In the genomic region with DNA sequence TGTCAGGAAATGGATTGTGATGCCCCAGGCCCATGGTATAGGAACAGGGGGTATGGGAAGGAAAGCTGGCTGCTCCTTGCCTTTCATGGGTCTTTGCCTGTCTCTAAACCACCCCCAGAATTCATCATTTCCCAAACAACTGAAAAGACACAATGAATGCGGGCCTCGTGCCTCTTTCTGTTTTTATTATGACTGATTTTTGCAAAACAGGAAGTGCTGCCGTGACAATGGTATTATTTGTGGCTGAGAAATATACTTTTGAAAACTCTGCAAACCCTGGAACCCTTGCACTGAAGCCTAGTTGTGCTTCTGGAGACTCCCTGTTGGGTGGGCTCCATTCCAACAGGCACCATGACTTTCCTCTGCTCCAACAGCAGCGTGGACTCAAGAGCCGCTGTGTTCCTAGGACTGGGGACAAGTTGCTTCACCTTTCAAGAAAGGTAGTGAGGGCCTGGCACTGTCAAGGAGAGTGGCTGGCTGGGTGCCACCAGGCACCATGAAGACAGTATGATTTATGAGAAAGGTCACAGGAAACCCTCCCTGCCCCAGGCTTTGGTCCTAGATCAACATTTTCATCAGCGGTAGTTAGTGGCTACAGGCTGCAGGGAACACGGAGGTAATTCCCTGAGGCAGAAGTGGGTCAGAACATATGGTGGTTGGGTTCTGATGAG, we compare ENCODE assay signal across 9 cellular contexts. TPM values are rescaled to one million over a fixed set of nuclear protein-coding genes. Genes with fewer than 3 reads are reported as not detected.
DNase-seq lines count a peak whose midpoint lies in the region; ATAC-seq and TF ChIP-seq lines count a peak whose summit lies in the region.
"Had no signal": no experiment of that assay in that cellular context is flagged by ENCODE, and none has a peak within 500 bp of the region (broad histone marks: within the 10 kb centered on the region; RNA-seq: fewer than 3 reads in every experiment).

No MANE protein-coding gene starts in this region.

- no TSS peak for BruUV-seq in OCI-LY7 (replicated peaks; lab: Mats Ljungman, UMichigan)

- H3K4ac ChIP-seq in trophoblast cell (ENCODE audit: low read depth, low read length) = no peak overlapping the region

- H2BK12ac ChIP-seq in trophoblast cell (ENCODE audit: low read length) = no peak overlapping the region

- no peak overlapping the region for H3K14ac ChIP-seq in trophoblast cell (ENCODE audit: low read length)

- H3K4me2 ChIP-seq in OCI-LY7 (ENCODE audit: low read length) (no peak overlapping the region), trophoblast cell (ENCODE audit: low read length) (no peak overlapping the region)

- no peaks in the 10 kb centered on the region for H3K79me2 ChIP-seq in OCI-LY7 (ENCODE audit: insufficient read depth, low read depth, low read length)
- peaks cover 2% of the 10 kb centered on the region for H3K79me2 ChIP-seq in trophoblast cell (ENCODE audit: control insufficient read depth, insufficient read depth, low read length, poor library complexity)

- WGBS in trophoblast cell (ENCODE audit: extremely low coverage, insufficient coverage, insufficient read length) = no CpG with 5 or more reads among the region's 7 CpGs

- no peak overlapping the region for H3K18ac ChIP-seq in trophoblast cell (ENCODE audit: low read length)

- H2AFZ ChIP-seq in OCI-LY7 (ENCODE audit: low read length) (peak overlapping the region; percentile 52), trophoblast cell (ENCODE audit: insufficient read depth, low read length, poor library complexity) (no peak overlapping the region)

- H3K9me2 ChIP-seq in OCI-LY7 (ENCODE audit: insufficient read depth, low read length) = no peaks in the 10 kb centered on the region

- H3K23ac ChIP-seq in trophoblast cell (ENCODE audit: low read length) = no peak overlapping the region

- H3K4me3 ChIP-seq in OCI-LY7 (ENCODE audit: low read depth, low read length, poor library complexity, severe bottlenecking) (no peak overlapping the region), trophoblast cell (ENCODE audit: low read depth, low read length) (no peak overlapping the region)

- no peak for ATAC-seq in HG03175 (IDR thresholded peaks at IDR 0.05; ENCODE audit: unreplicated experiment)
- ATAC-seq in HG03139 (IDR thresholded peaks at IDR 0.05; ENCODE audit: unreplicated experiment) = no peak

- H3K9me3 ChIP-seq in OCI-LY7 (ENCODE audit: low read length) = no peaks in the 10 kb centered on the region
- no peaks in the 10 kb centered on the region for H3K9me3 ChIP-seq in trophoblast cell (ENCODE audit: insufficient read depth, low read depth, low read length)

- H3K4me1 ChIP-seq in OCI-LY7 (ENCODE audit: insufficient read depth, low read length, poor library complexity, severe bottlenecking) (peaks cover 13% of the 10 kb centered on the region), trophoblast cell (ENCODE audit: control insufficient read depth in 1 of 2, insufficient read depth in 2 of 2, low read length in 2 of 2) (peaks cover 5 to 6% of the 10 kb centered on the region in 2 experiments)

- no peak overlapping the region for H2AK5ac ChIP-seq in trophoblast cell (ENCODE audit: low read length)

- POLR2A ChIA-PET in OCI-LY7 (lab: Charles Lee) = no interaction called here

- H3K27me3 ChIP-seq in trophoblast cell (ENCODE audit: insufficient read depth, low read length) = no peaks in the 10 kb centered on the region

- H4K12ac ChIP-seq in trophoblast cell (ENCODE audit: low read depth, low read length) = no peak overlapping the region

- no peak overlapping the region for H4K8ac ChIP-seq in trophoblast cell (ENCODE audit: low read depth, low read length)

- no peaks in the 10 kb centered on the region for H4K20me1 ChIP-seq in OCI-LY7 (ENCODE audit: insufficient read depth, low read length)

- CTCF ChIA-PET in OCI-LY7 (lab: Charles Lee; ENCODE audit: unreplicated experiment) = no interaction called here

- DNase-seq in EH (ENCODE audit: low read depth) (peak; percentile 48), OCI-LY7 (ENCODE audit: low spot score) (no peak), brain pericyte (ENCODE audit: low read depth, low spot score) (peak; percentile 26), trophoblast cell (peak in 1 of 2 donors; percentile 46), 8988T (no peak), iPS-NIHi7 (ENCODE audit: extremely low spot score) (no peak)
- DNase-seq: NCI-H345 had no signal

- no peak for TF ChIP-seq CTCF in OCI-LY7 (conservative IDR thresholded peaks at IDR 0.05; ENCODE audit: low read length)

- H2BK120ac ChIP-seq in trophoblast cell (ENCODE audit: insufficient read depth, low read length, poor library complexity) = no peak overlapping the region

- no peak overlapping the region for H3K9ac ChIP-seq in trophoblast cell (ENCODE audit: low read length)

- no peak overlapping the region for H2BK5ac ChIP-seq in trophoblast cell (ENCODE audit: low read depth, low read length, poor library complexity)

- no peak overlapping the region for H3K27ac ChIP-seq in OCI-LY7 (ENCODE audit: low read depth, low read length, poor library complexity, severe bottlenecking)
- no peak overlapping the region for H3K27ac ChIP-seq in trophoblast cell (ENCODE audit: low read depth, low read length)

- H4K91ac ChIP-seq in trophoblast cell (ENCODE audit: low read depth, low read length) = peak overlapping the region; percentile 39

- intact Hi-C loops in OCI-LY7 (cut with micrococcal nuclease; ENCODE audit: unreplicated experiment) = no loop called here

- no peaks in the 10 kb centered on the region for H3K36me3 ChIP-seq in OCI-LY7 (ENCODE audit: insufficient read depth, low read length)
- H3K36me3 ChIP-seq in trophoblast cell (ENCODE audit: control insufficient read depth in 1 of 2, insufficient read depth in 2 of 2, low read length in 2 of 2) = no peaks in the 10 kb centered on the region

- peaks cover 6% of the 10 kb centered on the region for H3K79me1 ChIP-seq in trophoblast cell (ENCODE audit: low read length)

RNA-seq across cellular contexts. Expression of a gene that starts 4.8 kb away (rescaled TPM):
- 30.2 and 37.6 TPM in 2 replicates for total RNA-seq in OCI-LY7 (2014; rRNA removed; shearing (Covaris generic))
- total RNA-seq in OCI-LY7 (2022) = 56.8 and 60.2 TPM in 2 replicates
- 8.8 and 10.1 TPM in 2 replicates for polyA plus RNA-seq in trophoblast cell (2013)

RNA-seq across cellular contexts. Expression of a gene that starts 48.6 kb away (rescaled TPM):
- total RNA-seq in OCI-LY7 (2014; rRNA removed; shearing (Covaris generic)) = 9.0 and 9.6 TPM in 2 replicates
- 12.7 and 14.3 TPM in 2 replicates for total RNA-seq in OCI-LY7 (2022)
- 15.7 and 15.9 TPM in 2 replicates for polyA plus RNA-seq in trophoblast cell (2013)

Comparison
In these comparisons a context has a peak if more than half of its experiments do, and no peak if none do; other contexts are left out.
1. DNase-seq: peak in EH (single experiment) and brain pericyte (single experiment); none in OCI-LY7 (single experiment), 8988T (single experiment) and iPS-NIHi7 (single experiment).